Comparison of ENCODE assay signal across 19 cellular contexts in genomic region chr1:161954466-161954865, GRCh38.
DNase-seq lines count a peak whose midpoint lies in the region; TF ChIP-seq lines count a peak whose summit lies in the region.
"Had no signal": no experiment of that assay in that cellular context is flagged by ENCODE, and none has a peak within 500 bp of the region (broad histone marks: within the 10 kb centered on the region; RNA-seq: fewer than 3 reads in every experiment).

No MANE protein-coding gene starts in this region.

- no peak overlapping the region for H3K4me3 ChIP-seq in adipocyte (ENCODE audit: low read length)
- H3K4me3 ChIP-seq in suprapubic skin: no peak overlapping the region
- H3K4me3 ChIP-seq: BLaER1, gastroesophageal sphincter had no signal

- peaks cover 58% of the 10 kb centered on the region for H3K4me1 ChIP-seq in adipocyte (ENCODE audit: control insufficient read depth, insufficient read depth, low read length)
- peaks cover 38% of the 10 kb centered on the region for H3K4me1 ChIP-seq in suprapubic skin

- H3K9me3 ChIP-seq in adipocyte (ENCODE audit: control insufficient read depth, low read length) (no peaks in the 10 kb centered on the region), suprapubic skin (no peaks in the 10 kb centered on the region)
- H3K9me3 ChIP-seq: BLaER1, gastroesophageal sphincter had no signal

- no peaks in the 10 kb centered on the region for H3K27me3 ChIP-seq in adipocyte (replicated peaks; ENCODE audit: control insufficient read depth, insufficient read depth, low read length)
- H3K27me3 ChIP-seq in suprapubic skin: no peaks in the 10 kb centered on the region
- H3K27me3 ChIP-seq: BLaER1, brain microvascular endothelial cell, gastroesophageal sphincter had no signal

- H3K9ac ChIP-seq in adipocyte (ENCODE audit: low read length): no peak overlapping the region
- H3K9ac ChIP-seq: BLaER1 had no signal

- H3K36me3 ChIP-seq in adipocyte (ENCODE audit: control insufficient read depth, insufficient read depth, low read length, severe bottlenecking): no peaks in the 10 kb centered on the region
- no peaks in the 10 kb centered on the region for H3K36me3 ChIP-seq in suprapubic skin
- H3K36me3 ChIP-seq: brain microvascular endothelial cell had no signal

- no peak for TF ChIP-seq EP300 in suprapubic skin (IDR thresholded peaks at IDR 0.05)

- no peak for TF ChIP-seq POLR2A in suprapubic skin (IDR thresholded peaks at IDR 0.05)

- DNase-seq in DMS53 (lab: John Stamatoyannopoulos, UW): peak; percentile 38
- DNase-seq in DMS53 treated with DMSO at 0.1 percent for 48 hours (lab: John Stamatoyannopoulos, UW; ENCODE audit: unreplicated experiment): no peak
- DNase-seq in adipocyte (ENCODE audit: low read depth): peak; percentile 51
- DNase-seq in iris pigment epithelial cell (ENCODE audit: low read depth): peak; percentile 44
- DNase-seq in suprapubic skin (ENCODE audit: low spot score in 2 of 2): no peak
- DNase-seq in T-helper 1 cell: no peak
- DNase-seq in NCI-H128 (lab: John Stamatoyannopoulos, UW; ENCODE audit: unreplicated experiment): no peak
- no peak for DNase-seq in Kasumi-1 (lab: John Stamatoyannopoulos, UW)
- DNase-seq: activated CD8-positive, alpha-beta memory T cell treated with anti-CD3 and anti-CD28 coated beads for 24 hours; activated naive CD4-positive, alpha-beta T cell treated with anti-CD3 and anti-CD28 coated beads, Interleukin-2, amount 10 ng/mL, durations not matched to agents 7 days and 5 days; activated T-cell treated with anti-CD3 and anti-CD28 coated beads, Interleukin-2, amount 50 U/mL, for 48 hours; brain microvascular endothelial cell; Karpas-422; left colon; NCI-H1417 treated with DMSO at 0.1 percent for 48 hours; NCI-H2171 had no signal

- H3K27ac ChIP-seq in suprapubic skin: peak overlapping the region; percentile 11
- H3K27ac ChIP-seq: 22Rv1, BLaER1, brain microvascular endothelial cell, gastroesophageal sphincter had no signal

- TF ChIP-seq CTCF in suprapubic skin (IDR thresholded peaks at IDR 0.05): no peak

Comparison
In these comparisons a context has a peak if more than half of its experiments do, and no peak if none do; other contexts are left out.
1. DNase-seq: peak in DMS53 (single experiment), adipocyte (single experiment) and iris pigment epithelial cell (single experiment); none in DMS53 treated with DMSO at 0.1 percent for 48 hours (single experiment), suprapubic skin (0 of 2), T-helper 1 cell (0 of 5), NCI-H128 (single experiment) and Kasumi-1 (0 of 2).